In genomic region chr6:30572078-30572605, GRCh38 we compare ENCODE assay signal across 8 cellular contexts. TPM values are rescaled to one million over a fixed set of nuclear protein-coding genes. Genes with fewer than 3 reads are reported as not detected.
A peak's percentile ranks its signal among the peaks of the same experiment; 100 is the strongest.
DNase-seq lines count a peak whose midpoint lies in the region; ATAC-seq, FAIRE-seq and TF ChIP-seq lines count a peak whose summit lies in the region.

No MANE protein-coding gene starts in this region.

- no peaks in the 10 kb centered on the region for H3K9me3 Mint-ChIP-seq in central memory CD8-positive, alpha-beta T cell

- H3K4me3 Mint-ChIP-seq in central memory CD8-positive, alpha-beta T cell = peak overlapping the region; percentile 98

- ATAC-seq in A549 = no peak
- no peak for ATAC-seq in central memory CD8-positive, alpha-beta T cell (replicated peaks; ENCODE audit: extremely low read depth, poor library complexity, severe bottlenecking)
- ATAC-seq in mucosa of descending colon = no peak
- ATAC-seq in HG02610 (IDR thresholded peaks at IDR 0.05; ENCODE audit: unreplicated experiment) = no peak

- TF ChIP-seq POLR2A in A549 (IDR thresholded peaks at IDR 0.05; ENCODE audit: low read length) = no peak

- peaks cover 69% of the 10 kb centered on the region for H3K4me1 Mint-ChIP-seq in central memory CD8-positive, alpha-beta T cell

- H3K4me3 ChIP-seq in A549 = peak overlapping the region; percentile 52
- H3K4me3 ChIP-seq in HUES64 (ENCODE audit: low read length) = peak overlapping the region; percentile 92
- H3K4me3 ChIP-seq in mucosa of descending colon = peak overlapping the region; percentile 65

- H3K4me1 ChIP-seq in A549 (peaks cover 14% of the 10 kb centered on the region), HUES64 (ENCODE audit: insufficient read depth, low read length) (peaks cover 6% of the 10 kb centered on the region), mucosa of descending colon (ENCODE audit: low read depth) (peaks cover 29% of the 10 kb centered on the region)

- no peak for TF ChIP-seq EP300 in A549 (IDR thresholded peaks at IDR 0.05)

- H3K27me3 ChIP-seq in HUES64 (ENCODE audit: insufficient read depth, low read length) = peaks cover 9% of the 10 kb centered on the region; the same call in 1 of the 2 replicates

- CTCF ChIA-PET in A549 (lab: Yijun Ruan, JAX) = interaction anchor here (1.0 kb wide), 1 partner anchor 89 kb away, joined by 3 read pairs; no protein-coding TSS in a partner anchor

- H3K36me3 ChIP-seq in HUES64 (ENCODE audit: insufficient read depth, low read length) (peaks cover 37% of the 10 kb centered on the region), mucosa of descending colon (ENCODE audit: low read depth) (no peaks in the 10 kb centered on the region)

- H3K27ac ChIP-seq in A549 = peak overlapping the region; percentile 89 to 99
- no peak overlapping the region for H3K27ac ChIP-seq in HUES64 (ENCODE audit: low read depth, low read length)

- 0% methylated on average over 2 of the region's 2 CpGs for WGBS in A549 (ENCODE audit: missing lambda C conversion rate)
- WGBS in HUES64 = 25% methylated on average over 2 of the region's 2 CpGs

- POLR2A ChIA-PET in A549 (lab: Yijun Ruan, JAX) = no interaction called here

- peak overlapping the region; percentile 95 for H3K9ac ChIP-seq in HUES64 (ENCODE audit: low read depth, low read length)

- intact Hi-C loops in mucosa of descending colon (cut with DNase I, micrococcal nuclease) = no loop called here

- peaks cover 29% of the 10 kb centered on the region for H3K36me3 Mint-ChIP-seq in central memory CD8-positive, alpha-beta T cell (ENCODE audit: insufficient read depth)

- no peaks in the 10 kb centered on the region for H3K27me3 Mint-ChIP-seq in central memory CD8-positive, alpha-beta T cell

- peak overlapping the region; percentile 92 for H3K4me2 ChIP-seq in A549

- DNase-seq in A549 (ENCODE audit: low read depth in 1 of 2, low spot score in 1 of 2) = no peak
- no peak for DNase-seq in central memory CD8-positive, alpha-beta T cell (ENCODE audit: low spot score in 2 of 2)
- no peak for DNase-seq in mucosa of descending colon
- no peak for DNase-seq in NCI-H2227 (lab: John Stamatoyannopoulos, UW; ENCODE audit: unreplicated experiment)
- no peak for DNase-seq in stimulated activated CD4-positive, alpha-beta T cell treated with anti-CD3 and anti-CD28 coated beads, Interleukin-15, amount 100 ng/mL, for 24 hours
- DNase-seq in GM13976 (ENCODE audit: low spot score) = no peak

- peak overlapping the region; percentile 100 for H3K27ac Mint-ChIP-seq in central memory CD8-positive, alpha-beta T cell (ENCODE audit: low read depth)

- H3K9me3 ChIP-seq in A549 (no peaks in the 10 kb centered on the region), HUES64 (ENCODE audit: insufficient read depth, low read depth, low read length) (no peaks in the 10 kb centered on the region), mucosa of descending colon (no peaks in the 10 kb centered on the region)

- FAIRE-seq in A549 (lab: Jason Lieb, UNC) = no peak

- in situ Hi-C loops in GM13976 (cut with MboI; ENCODE audit: low sequenced_read_pairs, unreplicated experiment) = no loop called here

- TF ChIP-seq RAD21 in A549 (conservative IDR thresholded peaks at IDR 0.05 in 1 of 2, IDR thresholded peaks at IDR 0.05 in 1 of 2) = no peak

- no peak for TF ChIP-seq CTCF in A549 (IDR thresholded peaks at IDR 0.05)
- no peak for TF ChIP-seq CTCF in mucosa of descending colon (IDR thresholded peaks at IDR 0.05)
- TF ChIP-seq CTCF in GM13976 (IDR thresholded peaks at IDR 0.05; ENCODE audit: borderline replicate concordance, control extremely low read depth, extremely low read depth, insufficient read depth, missing control alignments) = no peak

TF ChIP-seq in A549, 52 proteins besides CTCF, POLR2A, EP300 and RAD21:
- TF ChIP-seq RCOR1 (IDR thresholded peaks at IDR 0.05; ENCODE audit: low read depth, low read length) (no peak), BCL3 (IDR thresholded peaks at IDR 0.05) (no peak), ELK1 (IDR thresholded peaks at IDR 0.05; ENCODE audit: low read depth, low read length) (no peak), CEBPB (IDR thresholded peaks at IDR 0.05) (no peak), ZFP36 (IDR thresholded peaks at IDR 0.05; ENCODE audit: borderline replicate concordance, partially characterized antibody) (no peak), HOXB5 (CRISPR knock-in tag; IDR thresholded peaks at IDR 0.05) (no peak)

RNA-seq across cellular contexts. Expression of gene ABCF1, which starts 0.9 kb away (rescaled TPM):
- 30.2 and 31.0 TPM in 2 replicates for polyA plus RNA-seq in A549 (2011; rRNA removed)
- 34.1 and 35.6 TPM in 2 replicates for polyA plus RNA-seq in A549 (2012; cell fraction: cytosol; rRNA removed)
- polyA plus RNA-seq in A549 (2012; cell fraction: nucleus; rRNA removed) = 54.0 and 59.5 TPM in 2 replicates
- polyA plus RNA-seq in A549 (2017; fragmentation: RNase III; extraction: RNeasy Plus Mini Kit Qiagen cat#74134 plus additional on column Dnase treatment) = 71.3 to 73.3 TPM (median 72.0 TPM) in 3 replicates
- 62.5 and 64.1 TPM in 2 replicates for polyA minus RNA-seq in A549 (2011; rRNA and poly(A)+ RNA removed)
- polyA plus RNA-seq in HUES64 (2013, experiment 1 of 2) = 93.5 TPM
- 89.3 TPM for polyA plus RNA-seq in HUES64 (2013, experiment 2 of 2)
- 10 to 100 TPM; 43.0 to 56.0 (median 45.8) TPM for total RNA-seq in mucosa of descending colon

RNA-seq across cellular contexts. Expression of gene PRR3, which starts 15.0 kb away (rescaled TPM):
- polyA plus RNA-seq in A549 (2011; rRNA removed) (24.1 and 29.5 TPM in 2 replicates), A549 (2017; fragmentation: RNase III; extraction: RNeasy Plus Mini Kit Qiagen cat#74134 plus additional on column Dnase treatment) (12.8 to 13.8 TPM (median 12.8 TPM) in 3 replicates)
- 13.8 and 15.6 TPM in 2 replicates for polyA plus RNA-seq in A549 (2012; cell fraction: cytosol; rRNA removed)
- polyA plus RNA-seq in A549 (2012; cell fraction: nucleus; rRNA removed) = 9.9 and 14.0 TPM in 2 replicates
- 42.0 and 47.1 TPM in 2 replicates for polyA minus RNA-seq in A549 (2011; rRNA and poly(A)+ RNA removed)
- polyA plus RNA-seq in HUES64 (2013, experiment 1 of 2) = 19.1 TPM
- 21.8 TPM for polyA plus RNA-seq in HUES64 (2013, experiment 2 of 2)
- total RNA-seq in mucosa of descending colon = 1 to 10 TPM; 4.6 to 9.7 (median 5.9) TPM

RNA-seq across cellular contexts. Expression of gene GNL1, which starts 15.9 kb away (rescaled TPM):
- polyA plus RNA-seq in A549 (2011; rRNA removed) (18.5 and 25.6 TPM in 2 replicates), A549 (2017; fragmentation: RNase III; extraction: RNeasy Plus Mini Kit Qiagen cat#74134 plus additional on column Dnase treatment) (19.9 to 28.7 TPM (median 27.2 TPM) in 3 replicates)
- 12.8 and 19.5 TPM in 2 replicates for polyA plus RNA-seq in A549 (2012; cell fraction: cytosol; rRNA removed)
- 21.8 and 32.3 TPM in 2 replicates for polyA plus RNA-seq in A549 (2012; cell fraction: nucleus; rRNA removed)
- 21.3 and 28.2 TPM in 2 replicates for polyA minus RNA-seq in A549 (2011; rRNA and poly(A)+ RNA removed)
- polyA plus RNA-seq in HUES64 (2013, experiment 1 of 2) = 49.8 TPM
- 41.7 TPM for polyA plus RNA-seq in HUES64 (2013, experiment 2 of 2)
- 10 to 100 TPM; 37.8 to 48.1 (median 45.9) TPM for total RNA-seq in mucosa of descending colon

RNA-seq across cellular contexts. Expression of gene PPP1R10, which starts 44.9 kb away (rescaled TPM):
- polyA plus RNA-seq in A549 (2011; rRNA removed) (33.3 and 37.6 TPM in 2 replicates), A549 (2017; fragmentation: RNase III; extraction: RNeasy Plus Mini Kit Qiagen cat#74134 plus additional on column Dnase treatment) (25.2 to 28.4 TPM (median 26.4 TPM) in 3 replicates)
- polyA plus RNA-seq in A549 (2012; cell fraction: cytosol; rRNA removed) = 15.1 and 17.9 TPM in 2 replicates
- 44.4 and 44.5 TPM in 2 replicates for polyA plus RNA-seq in A549 (2012; cell fraction: nucleus; rRNA removed)
- polyA minus RNA-seq in A549 (2011; rRNA and poly(A)+ RNA removed) = 58.0 and 128 TPM in 2 replicates
- 28.6 TPM for polyA plus RNA-seq in HUES64 (2013, experiment 1 of 2)
- 32.6 TPM for polyA plus RNA-seq in HUES64 (2013, experiment 2 of 2)
- 10 to 100 TPM; 68.5 to 80.3 (median 79.2) TPM for total RNA-seq in mucosa of descending colon

RNA-seq across cellular contexts. Expression of gene MRPS18B, which starts 45.5 kb away (rescaled TPM):
- 91.1 and 97.3 TPM in 2 replicates for polyA plus RNA-seq in A549 (2011; rRNA removed)
- polyA plus RNA-seq in A549 (2012; cell fraction: cytosol; rRNA removed) = 82.9 and 109 TPM in 2 replicates
- polyA plus RNA-seq in A549 (2012; cell fraction: nucleus; rRNA removed) = 43.7 and 51.4 TPM in 2 replicates
- polyA plus RNA-seq in A549 (2017; fragmentation: RNase III; extraction: RNeasy Plus Mini Kit Qiagen cat#74134 plus additional on column Dnase treatment) = 83.6 to 104 TPM (median 85.3 TPM) in 3 replicates
- 73.2 and 79.0 TPM in 2 replicates for polyA minus RNA-seq in A549 (2011; rRNA and poly(A)+ RNA removed)
- 51.8 TPM for polyA plus RNA-seq in HUES64 (2013, experiment 1 of 2)
- polyA plus RNA-seq in HUES64 (2013, experiment 2 of 2) = 53.8 TPM
- total RNA-seq in mucosa of descending colon = 10 to 100 TPM; 38.2 to 63.7 (median 51.1) TPM
